In genomic region chr2:19362094-19362649, GRCh38 we compare ENCODE assay signal across 9 cellular contexts. TPM values are rescaled to one million over a fixed set of nuclear protein-coding genes. Genes with fewer than 3 reads are reported as not detected.
DNase-seq lines count a peak whose midpoint lies in the region; ATAC-seq, FAIRE-seq and TF ChIP-seq lines count a peak whose summit lies in the region.
"Had no signal": no experiment of that assay in that cellular context is flagged by ENCODE, and none has a peak within 500 bp of the region (broad histone marks: within the 10 kb centered on the region; RNA-seq: fewer than 3 reads in every experiment).

No MANE protein-coding gene starts in this region.

- TF ChIP-seq RAD21 in A549 (conservative IDR thresholded peaks at IDR 0.05 in 1 of 2, IDR thresholded peaks at IDR 0.05 in 1 of 2) (no peak), neural cell (conservative IDR thresholded peaks at IDR 0.05) (no peak)

- peak; percentile 43 for FAIRE-seq in A549 (lab: Jason Lieb, UNC)
- FAIRE-seq: islet of Langerhans had no signal

- CTCF ChIA-PET in A549 (lab: Yijun Ruan, JAX) (interaction anchor here (0.6 to 8.1 kb wide), 9 partner anchors 8 to 841 kb away, joined by 3 to 77 read pairs (median 4); no protein-coding TSS in a partner anchor), PC-3 (lab: Charles Lee) (no interaction called here)

- H3K9me2 ChIP-seq in PC-3 (replicated peaks; ENCODE audit: low read length) (no peaks in the 10 kb centered on the region), neural cell (ENCODE audit: insufficient read depth, low read length) (no peaks in the 10 kb centered on the region)

- POLR2A ChIA-PET in A549 (lab: Yijun Ruan, JAX) = interaction anchor here (0.7 kb wide), 1 partner anchor 371 kb away, joined by 5 read pairs; no protein-coding TSS in a partner anchor
- POLR2A ChIA-PET in PC-3 (lab: Charles Lee; ENCODE audit: unreplicated experiment) = no interaction called here

- no TSS peak for BruUV-seq in PC-3 (replicated peaks; lab: Mats Ljungman, UMichigan)

- H3K79me2 ChIP-seq in PC-3 (ENCODE audit: low read length) (peaks cover 11% of the 10 kb centered on the region), neural cell (replicated peaks; ENCODE audit: insufficient read depth, low read length) (no peaks in the 10 kb centered on the region)

- H4K20me1 ChIP-seq in PC-3 (ENCODE audit: low read length) = no peaks in the 10 kb centered on the region
- H4K20me1 ChIP-seq in neural cell (ENCODE audit: insufficient read depth) = no peaks in the 10 kb centered on the region

- intact Hi-C loops in PC-3 (cut with micrococcal nuclease) = loop anchor here (1.0 to 5.0 kb wide), 8 partner anchors 177 to 927 kb away; no protein-coding TSS in a partner anchor

- H3K9ac ChIP-seq in PC-3 (ENCODE audit: low read length) (peak overlapping the region; percentile 45), neural cell (ENCODE audit: low read length) (no peak overlapping the region)

- TF ChIP-seq CTCF in A549 (IDR thresholded peaks at IDR 0.05) = no peak
- no peak for TF ChIP-seq CTCF in GM12875 (IDR thresholded peaks at IDR 0.05; ENCODE audit: borderline replicate concordance, insufficient read depth, low read depth, low read length)
- TF ChIP-seq CTCF in PC-3 (conservative IDR thresholded peaks at IDR 0.05; ENCODE audit: low read depth, low read length) = no peak
- TF ChIP-seq CTCF in neural cell (IDR thresholded peaks at IDR 0.05; ENCODE audit: poor library complexity, severe bottlenecking) = no peak

- peak in 1 of 2 experiments; percentile 31 for DNase-seq in A549 (ENCODE audit: low read depth in 1 of 2, low spot score in 1 of 2)
- DNase-seq in PC-3 = peak; percentile 44
- no peak for DNase-seq in effector memory CD4-positive, alpha-beta T cell
- DNase-seq in GM19238 (ENCODE audit: insufficient read length, low spot score) = no peak
- no peak for DNase-seq in iPS-NIHi11 (ENCODE audit: low spot score)

- H2AFZ ChIP-seq in PC-3 (ENCODE audit: low read length) (peak overlapping the region; percentile 97), neural cell (ENCODE audit: low read depth, low read length) (no peak overlapping the region)

- ATAC-seq in A549 = no peak
- ATAC-seq in PC-3 = no peak
- no peak for ATAC-seq in HG02840 (IDR thresholded peaks at IDR 0.05; ENCODE audit: low FRiP score, unreplicated experiment)

- H3K36me3 ChIP-seq in PC-3 (ENCODE audit: low read depth, low read length) (no peaks in the 10 kb centered on the region), neural cell (ENCODE audit: insufficient read depth, low read length) (no peaks in the 10 kb centered on the region)
- no peaks in the 10 kb centered on the region for H3K36me3 ChIP-seq in effector memory CD4-positive, alpha-beta T cell (ENCODE audit: control insufficient read depth, insufficient read depth, low read length)

- no peak for TF ChIP-seq POLR2A in A549 (IDR thresholded peaks at IDR 0.05; ENCODE audit: low read length)

- TF ChIP-seq EP300 in A549 (IDR thresholded peaks at IDR 0.05) = no peak
- TF ChIP-seq EP300 in neural cell (conservative IDR thresholded peaks at IDR 0.05; ENCODE audit: poor library complexity, severe bottlenecking) = no peak

- H3K27ac ChIP-seq in A549 (peak overlapping the region; percentile 73 to 76), PC-3 (ENCODE audit: low read length) (no peak overlapping the region), neural cell (ENCODE audit: low read length) (no peak overlapping the region)
- no peak overlapping the region for H3K27ac ChIP-seq in effector memory CD4-positive, alpha-beta T cell (ENCODE audit: insufficient read depth, low read length, poor library complexity, severe bottlenecking)

- 30% methylated on average over 14 of the region's 14 CpGs for WGBS in A549 (ENCODE audit: missing lambda C conversion rate)

- peaks cover 13% of the 10 kb centered on the region for H3K4me1 ChIP-seq in A549
- H3K4me1 ChIP-seq in PC-3 (ENCODE audit: insufficient read depth, low read length) = peaks cover 26% of the 10 kb centered on the region
- peaks cover 41% of the 10 kb centered on the region for H3K4me1 ChIP-seq in effector memory CD4-positive, alpha-beta T cell (ENCODE audit: control insufficient read depth, insufficient read depth, low read length, poor library complexity, severe bottlenecking)

- H3K4me2 ChIP-seq in A549 = peak overlapping the region; percentile 95
- peak overlapping the region; percentile 90 for H3K4me2 ChIP-seq in PC-3 (ENCODE audit: low read length)
- no peak overlapping the region for H3K4me2 ChIP-seq in neural cell (ENCODE audit: low read length)

- H3K9me3 ChIP-seq in A549 = no peaks in the 10 kb centered on the region
- no peaks in the 10 kb centered on the region for H3K9me3 ChIP-seq in PC-3 (ENCODE audit: low read length)
- H3K9me3 ChIP-seq in effector memory CD4-positive, alpha-beta T cell (ENCODE audit: control insufficient read depth, low read length) = no peaks in the 10 kb centered on the region
- H3K9me3 ChIP-seq in neural cell (ENCODE audit: low read length) = no peaks in the 10 kb centered on the region

- peak overlapping the region; percentile 67 for H3K4me3 ChIP-seq in A549
- peak overlapping the region; percentile 46 for H3K4me3 ChIP-seq in GM12875 (ENCODE audit: low read depth, low read length)
- peak overlapping the region; percentile 89 for H3K4me3 ChIP-seq in PC-3 (ENCODE audit: low read length)
- H3K4me3 ChIP-seq in effector memory CD4-positive, alpha-beta T cell (ENCODE audit: insufficient read depth, low read depth, low read length, poor library complexity, severe bottlenecking) = peak overlapping the region; percentile 52
- H3K4me3 ChIP-seq in neural cell (ENCODE audit: low read length) = no peak overlapping the region

- H3K27me3 ChIP-seq in PC-3 (ENCODE audit: low read length) = no peaks in the 10 kb centered on the region
- peaks cover 37% of the 10 kb centered on the region for H3K27me3 ChIP-seq in effector memory CD4-positive, alpha-beta T cell (replicated peaks; ENCODE audit: control insufficient read depth, insufficient read depth, low read length, poor library complexity, severe bottlenecking)
- H3K27me3 ChIP-seq in neural cell (ENCODE audit: insufficient read depth, low read depth, low read length) = peaks cover 100% of the 10 kb centered on the region

- H3F3A ChIP-seq in PC-3 (ENCODE audit: low read length, unreplicated experiment) (no peaks in the 10 kb centered on the region), neural cell (ENCODE audit: insufficient read depth, low read length, poor library complexity, severe bottlenecking) (no peaks in the 10 kb centered on the region)

TF ChIP-seq in A549, 52 proteins besides CTCF, POLR2A, EP300 and RAD21 (continues in another document):
- TF ChIP-seq MAFK (IDR thresholded peaks at IDR 0.05; ENCODE audit: partially characterized antibody) = no peak
- no peak for TF ChIP-seq FOSL2 (IDR thresholded peaks at IDR 0.05)
- no peak for TF ChIP-seq FOSL2 (CRISPR knock-in tag; IDR thresholded peaks at IDR 0.05)
- TF ChIP-seq HOXA7 (CRISPR knock-in tag; IDR thresholded peaks at IDR 0.05) = no peak
- TF ChIP-seq NR3C1 (IDR thresholded peaks at IDR 0.05) = no peak
- no peak for TF ChIP-seq ZSCAN20 (CRISPR knock-in tag; IDR thresholded peaks at IDR 0.05)
- TF ChIP-seq CBX8 (IDR thresholded peaks at IDR 0.05) = no peak
- no peak for TF ChIP-seq FOXS1 (CRISPR knock-in tag; IDR thresholded peaks at IDR 0.05)
- no peak for TF ChIP-seq POLR2AphosphoS2 (conservative IDR thresholded peaks at IDR 0.05; ENCODE audit: low read length)
- TF ChIP-seq JUNB (IDR thresholded peaks at IDR 0.05) = no peak
- no peak for TF ChIP-seq MYC (IDR thresholded peaks at IDR 0.05; ENCODE audit: borderline replicate concordance, low read length)
- TF ChIP-seq BHLHE40 (IDR thresholded peaks at IDR 0.05; ENCODE audit: low read depth, low read length) = no peak

TF ChIP-seq in neural cell, 6 proteins besides CTCF, POLR2A, EP300 and RAD21:
- peak; percentile 3 for TF ChIP-seq POLR2AphosphoS5 (IDR thresholded peaks at IDR 0.05)
- no peak for TF ChIP-seq EZH2 (IDR thresholded peaks at IDR 0.05; ENCODE audit: borderline replicate concordance, insufficient read depth, low read length, poor library complexity, severe bottlenecking)

RNA-seq across cellular contexts. Expression of gene OSR1, which starts 3.7 kb away (rescaled TPM):
- polyA plus RNA-seq in A549 (2011; rRNA removed) = 1.5 and 1.8 TPM in 2 replicates
- 3.7 and 4.4 TPM in 2 replicates for polyA plus RNA-seq in A549 (2012; cell fraction: cytosol; rRNA removed)
- 6.4 and 8.1 TPM in 2 replicates for polyA plus RNA-seq in A549 (2012; cell fraction: nucleus; rRNA removed)
- polyA plus RNA-seq in A549 (2017; fragmentation: RNase III; extraction: RNeasy Plus Mini Kit Qiagen cat#74134 plus additional on column Dnase treatment) = 3.9 to 4.5 TPM (median 4.4 TPM) in 3 replicates
- 1.6 and 1.7 TPM in 2 replicates for polyA minus RNA-seq in A549 (2011; rRNA and poly(A)+ RNA removed)
- total RNA-seq in PC-3 (2014; rRNA removed) = 30.6 and 33.5 TPM in 2 replicates
- polyA plus RNA-seq in neural cell = not detected in 2 replicates
- polyA minus RNA-seq in neural cell = not detected in 2 replicates

Comparison
In these comparisons a context has a peak if more than half of its experiments do, and no peak if none do; other contexts are left out.
1. H3K27ac ChIP-seq: peak in A549 (2 of 2); none in PC-3 (single experiment), effector memory CD4-positive, alpha-beta T cell (single experiment) and neural cell (single experiment).